8 cellular contexts compared by ENCODE assay signal in the genomic region with DNA sequence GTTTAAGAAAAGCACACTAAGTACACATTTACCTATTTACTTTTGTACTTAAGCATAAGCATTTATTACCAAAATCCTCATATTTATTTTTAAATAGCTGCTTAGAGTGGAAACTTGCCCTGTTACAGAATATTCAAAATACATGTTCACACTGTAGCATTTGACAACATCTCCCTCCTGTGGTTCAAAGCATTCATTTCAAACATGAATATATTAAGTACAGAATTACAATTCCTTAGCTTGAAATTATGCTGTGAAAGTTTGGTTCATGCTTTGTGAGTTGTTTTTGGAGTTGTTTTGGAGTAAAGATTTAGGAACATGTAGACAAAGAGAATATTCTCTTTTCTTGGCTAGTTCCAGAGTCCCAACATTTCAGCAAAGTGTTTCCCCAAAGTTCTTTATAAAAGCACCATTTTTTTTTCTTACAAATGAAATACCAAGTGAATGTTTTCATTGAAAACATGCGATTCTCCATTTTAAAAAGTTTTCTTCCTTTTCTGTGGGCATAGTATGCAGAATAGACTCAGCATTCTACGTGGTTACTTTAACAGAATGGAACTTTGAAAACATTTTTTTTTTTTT. TPM values are rescaled to one million over a fixed set of nuclear protein-coding genes. Genes with fewer than 3 reads are reported as not detected.
DNase-seq lines count a peak whose midpoint lies in the region; TF ChIP-seq lines count a peak whose summit lies in the region.

No MANE protein-coding gene starts in this region.

- H3K4me2 ChIP-seq in hepatocyte = no peak overlapping the region

- TF ChIP-seq CTCF in C4-2B (conservative IDR thresholded peaks at IDR 0.05) (peak; percentile 58), HEK293 (tag by site-specific recombination; IDR thresholded peaks at IDR 0.05) (no peak), WI38 (IDR thresholded peaks at IDR 0.05; ENCODE audit: low read depth, low read length) (peak; percentile 24; the same call in 1 of the 2 replicates), hepatocyte (IDR thresholded peaks at IDR 0.05; ENCODE audit: poor library complexity) (peak; percentile 68), tibial nerve (IDR thresholded peaks at IDR 0.05) (peak; percentile 42 to 81 (median 58))

- POLR2A ChIA-PET in HEK293 (lab: Yijun Ruan, JAX) = interaction anchor here (0.6 to 1.5 kb wide), 6 partner anchors 9 to 106 kb away, joined by 3 to 13 read pairs (median 5); a partner anchor contains a TSS

- H3K4me1 ChIP-seq in HEK293 (ENCODE audit: control insufficient read depth, insufficient read depth, low read length) (no peaks in the 10 kb centered on the region), hepatocyte (ENCODE audit: insufficient read depth) (peaks cover 4% of the 10 kb centered on the region), tibial nerve (peaks cover 0 to 18% (median 0%) of the 10 kb centered on the region in 4 donors)

- H3K4me3 ChIP-seq in HEK293 (ENCODE audit: low read depth, low read length) (no peak overlapping the region), WI38 (ENCODE audit: low read depth, low read length) (no peak overlapping the region), hepatocyte (no peak overlapping the region), tibial nerve (no peak overlapping the region)

- H3K27ac ChIP-seq in C4-2B (no peak overlapping the region), HEK293 (ENCODE audit: extremely low read depth, low read depth, low read length) (no peak overlapping the region), hepatocyte (no peak overlapping the region), tibial nerve (peak overlapping the region in 2 of 4 donors; percentile 73 to 80)

- TF ChIP-seq POLR2A in tibial nerve (IDR thresholded peaks at IDR 0.05) = no peak

- H4K20me1 ChIP-seq in hepatocyte (ENCODE audit: insufficient read depth, poor library complexity, severe bottlenecking) = no peaks in the 10 kb centered on the region

- DNase-seq in hepatocyte (ENCODE audit: low spot score) (no peak), tibial nerve (ENCODE audit: low spot score in 2 of 2) (no peak)
- DNase-seq in stimulated activated CD4-positive, alpha-beta T cell treated with anti-CD3 and anti-CD28 coated beads, Interleukin-12 subunit alpha, Interleukin-12 subunit beta, amount 100 ng/mL, for 4 hours = no peak
- no peak for DNase-seq in activated CD4-positive, CD25-positive, alpha-beta regulatory T cell (lab: John Stamatoyannopoulos, UW)
- DNase-seq in activated effector memory CD4-positive, alpha-beta T cell treated with Interleukin-2 at 50 U/mL for 16 hours = no peak

- H3K27me3 ChIP-seq in hepatocyte (no peaks in the 10 kb centered on the region), tibial nerve (no peaks in the 10 kb centered on the region)

- H3K9me3 ChIP-seq in HEK293 (ENCODE audit: control insufficient read depth, insufficient read depth, low read depth, low read length) (no peaks in the 10 kb centered on the region), hepatocyte (ENCODE audit: low read depth) (no peaks in the 10 kb centered on the region), tibial nerve (peaks cover 0 to 5% (median 0%) of the 10 kb centered on the region in 4 donors)

- 90% methylated on average over 2 of the region's 2 CpGs for WGBS in hepatocyte (ENCODE audit: low lambda C conversion rate, missing lambda C conversion rate)
- 36 to 48% methylated on average over 2 of the region's 2 CpGs for WGBS in tibial nerve, 2 donors

- TF ChIP-seq EP300 in tibial nerve (IDR thresholded peaks at IDR 0.05) = peak; percentile 34 to 62

- CTCF ChIA-PET in HEK293 (lab: Yijun Ruan, JAX) = interaction anchor here (0.5 to 2.9 kb wide), 20 partner anchors 10 to 804 kb away, joined by 3 to 13 read pairs (median 3); no protein-coding TSS in a partner anchor

- H3K79me2 ChIP-seq in hepatocyte = no peaks in the 10 kb centered on the region

- peaks cover 32 to 36% of the 10 kb centered on the region in 2 experiments for H3K36me3 ChIP-seq in HEK293 (ENCODE audit: control insufficient read depth in 2 of 2, insufficient read depth in 1 of 2, low read length in 2 of 2)
- no peaks in the 10 kb centered on the region for H3K36me3 ChIP-seq in hepatocyte (replicated peaks; ENCODE audit: insufficient read depth, low read depth)
- peaks cover 2 to 31% (median 6%) of the 10 kb centered on the region in 3 donors for H3K36me3 ChIP-seq in tibial nerve

- H2AFZ ChIP-seq in hepatocyte = no peak overlapping the region

- H3K9me2 ChIP-seq in hepatocyte (replicated peaks; ENCODE audit: insufficient read depth) = no peaks in the 10 kb centered on the region

TF ChIP-seq in HEK293, 187 proteins besides CTCF, POLR2A, EP300 and RAD21:
- TF ChIP-seq GLI4 (tag by site-specific recombination; IDR thresholded peaks at IDR 0.05) (no peak), ZNF654 (tag by site-specific recombination; IDR thresholded peaks at IDR 0.05; ENCODE audit: low read depth) (peak; percentile 79), ZNF2 (tag by site-specific recombination; IDR thresholded peaks at IDR 0.05) (0 out of 2 replicates have a peak, but pooled peaks have one; percentile 67), ZNF626 (tag by site-specific recombination; IDR thresholded peaks at IDR 0.05) (no peak)
- TF ChIP-seq, protein P1, sequence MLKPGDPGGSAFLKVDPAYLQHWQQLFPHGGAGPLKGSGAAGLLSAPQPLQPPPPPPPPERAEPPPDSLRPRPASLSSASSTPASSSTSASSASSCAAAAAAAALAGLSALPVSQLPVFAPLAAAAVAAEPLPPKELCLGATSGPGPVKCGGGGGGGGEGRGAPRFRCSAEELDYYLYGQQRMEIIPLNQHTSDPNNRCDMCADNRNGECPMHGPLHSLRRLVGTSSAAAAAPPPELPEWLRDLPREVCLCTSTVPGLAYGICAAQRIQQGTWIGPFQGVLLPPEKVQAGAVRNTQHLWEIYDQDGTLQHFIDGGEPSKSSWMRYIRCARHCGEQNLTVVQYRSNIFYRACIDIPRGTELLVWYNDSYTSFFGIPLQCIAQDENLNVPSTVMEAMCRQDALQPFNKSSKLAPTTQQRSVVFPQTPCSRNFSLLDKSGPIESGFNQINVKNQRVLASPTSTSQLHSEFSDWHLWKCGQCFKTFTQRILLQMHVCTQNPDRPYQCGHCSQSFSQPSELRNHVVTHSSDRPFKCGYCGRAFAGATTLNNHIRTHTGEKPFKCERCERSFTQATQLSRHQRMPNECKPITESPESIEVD (tag by site-specific recombination; IDR thresholded peaks at IDR 0.05) = no peak

RNA-seq across cellular contexts. Expression of a gene that starts 33.2 kb away (rescaled TPM):
- total RNA-seq in hepatocyte = 8.6 and 11.8 TPM in 2 replicates
- 8.7 and 12.0 TPM in 2 replicates for polyA plus RNA-seq in hepatocyte
- total RNA-seq in tibial nerve = 10 to 100 TPM in 2 of 4 donors, 1 to 10 TPM in 2; 4.2 to 16.5 (median 8.4) TPM

RNA-seq across cellular contexts. Expression of a gene that starts 33.4 kb away (rescaled TPM):
- total RNA-seq in hepatocyte = 17.2 and 22.4 TPM in 2 replicates
- polyA plus RNA-seq in hepatocyte = 21.9 and 27.9 TPM in 2 replicates
- total RNA-seq in tibial nerve = 10 to 100 TPM; 33.6 to 48.3 (median 43.2) TPM
